In genomic region chr2:228048838-228049490, GRCh38 we compare ENCODE assay signal across 8 cellular contexts.
DNase-seq lines count a peak whose midpoint lies in the region; ATAC-seq and TF ChIP-seq lines count a peak whose summit lies in the region.

No MANE protein-coding gene starts in this region.

- H2AFZ ChIP-seq in GM23338 (peak overlapping the region; percentile 11; the same call in 1 of the 2 replicates), mammary epithelial cell (ENCODE audit: low read depth, low read length) (no peak overlapping the region)

- DNase-seq in Calu3 (peak; percentile 66), GM23338 (ENCODE audit: low spot score) (peak; percentile 89), NCI-H2081 treated with DMSO at 0.1 percent for 48 hours (lab: John Stamatoyannopoulos, UW) (peak; percentile 50), mammary epithelial cell (peak; percentile 59), left kidney (ENCODE audit: low read depth, low spot score) (peak; percentile 73)
- DNase-seq in stimulated activated CD4-positive, alpha-beta T cell treated with anti-CD3 and anti-CD28 coated beads, Interleukin-4, amount 100 ng/mL, for 1 hour = no peak

- H3K9ac ChIP-seq in mammary epithelial cell (ENCODE audit: insufficient read depth, low read length) = no peak overlapping the region

- in situ Hi-C loops in mammary epithelial cell (cut with MboI; ENCODE audit: low sequenced_read_pairs in 2 of 2) = no loop called here

- no peaks in the 10 kb centered on the region for H3K9me3 ChIP-seq in mammary epithelial cell (replicated peaks; ENCODE audit: insufficient read depth, low read length)

- no peak overlapping the region for H3K4me2 ChIP-seq in GM23338
- H3K4me2 ChIP-seq in mammary epithelial cell (ENCODE audit: insufficient read depth, low read depth, low read length) = no peak overlapping the region

- H3K9me2 ChIP-seq in GM23338 (ENCODE audit: insufficient read depth) = no peaks in the 10 kb centered on the region

- CTCF ChIA-PET in Calu3 (lab: Charles Lee) = interaction anchor here (0.6 to 1.3 kb wide), 7 partner anchors 9 to 1382 kb away, joined by 3 to 10 read pairs (median 6); no protein-coding TSS in a partner anchor
- CTCF ChIA-PET in mammary epithelial cell (lab: Charles Lee; ENCODE audit: low non-redundant PET) = interaction anchor here (0.6 to 0.8 kb wide), 4 partner anchors 9 to 683 kb away, joined by 3 to 4 read pairs (median 4); no protein-coding TSS in a partner anchor

- 5% methylated on average over 5 of the region's 5 CpGs for WGBS in mammary epithelial cell (ENCODE audit: low coverage, missing lambda C conversion rate)

- intact Hi-C loops in Calu3 (cut with micrococcal nuclease; ENCODE audit: unreplicated experiment) = loop anchor here (1.0 to 2.0 kb wide), 4 partner anchors 110 to 605 kb away; no protein-coding TSS in a partner anchor
- intact Hi-C loops in mammary epithelial cell (cut with micrococcal nuclease) = loop anchor here (1.0 to 5.0 kb wide), 3 partner anchors 158 to 1223 kb away; partner anchors contain the start of gene PID1

- H3K27ac Mint-ChIP-seq in Calu3 (ENCODE audit: unreplicated experiment) = no peak overlapping the region
- H3K27ac Mint-ChIP-seq in GM23338 = no peak overlapping the region

- no peaks in the 10 kb centered on the region for H4K20me1 ChIP-seq in GM23338 (replicated peaks; ENCODE audit: insufficient read depth)
- no peaks in the 10 kb centered on the region for H4K20me1 ChIP-seq in mammary epithelial cell (ENCODE audit: insufficient read depth, low read length)

- no peak overlapping the region for H3K4me3 ChIP-seq in GM23338
- no peak overlapping the region for H3K4me3 ChIP-seq in mammary epithelial cell (replicated peaks in 1 of 3; ENCODE audit: insufficient read depth in 1 of 3, low read depth in 2 of 3, low read length in 3 of 3)

- H3K79me2 ChIP-seq in GM23338 (replicated peaks; ENCODE audit: insufficient read depth) (no peaks in the 10 kb centered on the region), mammary epithelial cell (ENCODE audit: insufficient read depth, low read length) (no peaks in the 10 kb centered on the region)

- dilution Hi-C loops in mammary epithelial cell (cut with HindIII; ENCODE audit: low sequenced_read_pairs) = no loop called here

- no peaks in the 10 kb centered on the region for H3F3A ChIP-seq in GM23338 (replicated peaks; ENCODE audit: low read depth)

- H3K4me1 ChIP-seq in GM23338 (ENCODE audit: insufficient read depth) = no peaks in the 10 kb centered on the region
- no peaks in the 10 kb centered on the region for H3K4me1 ChIP-seq in mammary epithelial cell (ENCODE audit: insufficient read depth, low read length)

- TF ChIP-seq CTCF in Calu3 (IDR thresholded peaks at IDR 0.05; ENCODE audit: unreplicated experiment) = peak; percentile 66
- TF ChIP-seq CTCF in GM23338 (conservative IDR thresholded peaks at IDR 0.05; ENCODE audit: low read depth in 2 of 2) = peak; percentile 75 to 83
- TF ChIP-seq CTCF in mammary epithelial cell (conservative IDR thresholded peaks at IDR 0.05 in 1 of 2, IDR thresholded peaks at IDR 0.05 in 1 of 2; ENCODE audit: extremely low read depth in 1 of 2, insufficient read depth in 1 of 2, low read depth in 1 of 2, low read length in 2 of 2) = peak; percentile 58 to 73

- BruUV-seq in Calu3 (replicated peaks; lab: Mats Ljungman, UMichigan) (no TSS peak), mammary epithelial cell (replicated peaks; lab: Mats Ljungman, UMichigan) (no TSS peak)

- no peaks in the 10 kb centered on the region for H3K9me3 Mint-ChIP-seq in Calu3 (ENCODE audit: low read depth, unreplicated experiment)
- no peaks in the 10 kb centered on the region for H3K9me3 Mint-ChIP-seq in GM23338

- H3K36me3 Mint-ChIP-seq in Calu3 (ENCODE audit: insufficient read depth, unreplicated experiment) (no peaks in the 10 kb centered on the region), GM23338 (ENCODE audit: low read depth) (no peaks in the 10 kb centered on the region)

- peak; percentile 100 for ATAC-seq in GM23338
- no peak for ATAC-seq in HG03196 (IDR thresholded peaks at IDR 0.05; ENCODE audit: unreplicated experiment)
- no peak for ATAC-seq in GM18909 (IDR thresholded peaks at IDR 0.05; ENCODE audit: poor library complexity, unreplicated experiment)

- H3K36me3 ChIP-seq in GM23338 (ENCODE audit: insufficient read depth) = no peaks in the 10 kb centered on the region
- H3K36me3 ChIP-seq in mammary epithelial cell (ENCODE audit: insufficient read depth, low read length) = no peaks in the 10 kb centered on the region

- no peak overlapping the region for H3K27ac ChIP-seq in GM23338 (ENCODE audit: low read depth)
- no peak overlapping the region for H3K27ac ChIP-seq in mammary epithelial cell (ENCODE audit: insufficient read depth, low read depth, low read length)

- no peaks in the 10 kb centered on the region for H3K27me3 Mint-ChIP-seq in Calu3 (ENCODE audit: unreplicated experiment)
- no peaks in the 10 kb centered on the region for H3K27me3 Mint-ChIP-seq in GM23338 (ENCODE audit: insufficient read depth, low read depth, poor library complexity)

- peaks cover 16% of the 10 kb centered on the region for H3K4me1 Mint-ChIP-seq in Calu3 (ENCODE audit: low read depth, unreplicated experiment)
- peaks cover 3% of the 10 kb centered on the region; the same call in 1 of the 3 replicates for H3K4me1 Mint-ChIP-seq in GM23338

- H3K4me3 Mint-ChIP-seq in Calu3 (ENCODE audit: low read depth, unreplicated experiment) (no peak overlapping the region), GM23338 (no peak overlapping the region)

- no peaks in the 10 kb centered on the region for H3K27me3 ChIP-seq in GM23338 (ENCODE audit: insufficient read depth)
- no peaks in the 10 kb centered on the region for H3K27me3 ChIP-seq in mammary epithelial cell (ENCODE audit: insufficient read depth, low read length)

TF ChIP-seq in GM23338, 12 proteins besides CTCF, POLR2A, EP300 and RAD21:
- TF ChIP-seq CREB1 (CRISPR knock-in tag; IDR thresholded peaks at IDR 0.05; ENCODE audit: low read depth) (no peak), ZNF331 (CRISPR knock-in tag; IDR thresholded peaks at IDR 0.05; ENCODE audit: low read depth) (no peak), ETS1 (IDR thresholded peaks at IDR 0.05) (no peak), EZH2phosphoT487 (IDR thresholded peaks at IDR 0.05; ENCODE audit: unreplicated experiment) (no peak), NANOG (IDR thresholded peaks at IDR 0.05; ENCODE audit: borderline replicate concordance) (no peak), EZH2 (IDR thresholded peaks at IDR 0.05; ENCODE audit: low read depth, unreplicated experiment) (no peak), REST (IDR thresholded peaks at IDR 0.05; ENCODE audit: unreplicated experiment) (no peak)
